Comparison of ENCODE assay signal across 35 cellular contexts in the genomic region with DNA sequence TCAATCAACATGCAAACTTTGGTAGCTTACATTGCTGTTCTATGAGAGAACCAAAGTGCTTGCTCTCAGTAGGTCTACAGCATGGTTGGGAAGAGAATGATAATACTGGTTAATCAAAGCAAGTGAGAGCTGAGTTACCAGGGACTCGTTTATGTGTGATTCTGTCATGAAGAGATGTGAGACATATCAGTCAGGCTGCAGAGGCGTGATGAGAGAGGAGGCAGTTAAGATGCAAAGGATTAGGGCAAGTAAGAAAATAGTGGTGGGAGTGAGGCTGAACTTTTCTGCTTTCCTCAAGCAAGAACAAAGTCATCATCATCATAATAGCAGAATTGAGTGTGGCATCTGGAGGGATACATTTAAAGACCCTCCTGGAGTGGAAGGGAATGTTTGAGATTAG.
"Had no signal": no experiment of that assay in that cellular context is flagged by ENCODE, and none has a peak within 500 bp of the region (broad histone marks: within the 10 kb centered on the region; RNA-seq: fewer than 3 reads in every experiment).

No MANE protein-coding gene starts in this region.

- H3K9me3 Mint-ChIP-seq: activated B cell treated with CpG ODN at 0.5 μM for 24 hours; activated CD4-positive, alpha-beta memory T cell treated with anti-CD3 and anti-CD28 coated beads for 36 hours; activated CD4-positive, alpha-beta T cell treated with anti-CD3 and anti-CD28 coated beads, Interleukin-2, amount 10 ng/mL, durations not matched to agents 24 days and 14 days; activated naive CD8-positive, alpha-beta T cell treated with anti-CD3 and anti-CD28 coated beads for 36 hours; activated T-helper 2 cell treated with anti-CD3 and anti-CD28 coated beads, Interferon-gamma antibody, Interleukin-2, Interleukin-4, amounts not matched to agents 10 μg/mL and 5 μg/mL and 100 μg/mL, durations not matched to agents 14 hours and 24 hours and 36 hours; brain; T-helper 1 cell treated with Interleukin-12 subunit alpha and Interleukin-12 subunit beta and Interleukin-4 antibody, amounts not matched to agents 30 μg/mL and 1 μg/mL, for 36 hours; T-helper 2 cell treated with Interferon-gamma antibody and Interleukin-4, amounts not matched to agents 5 μg/mL and 100 μg/mL, for 36 hours had no signal

- H3K36me3 Mint-ChIP-seq: activated CD4-positive, alpha-beta memory T cell treated with anti-CD3 and anti-CD28 coated beads for 36 hours; activated CD8-positive, alpha-beta memory T cell treated with anti-CD3 and anti-CD28 coated beads, Interleukin-2, amount 10 ng/mL, durations not matched to agents 7 days and 5 days; activated naive CD4-positive, alpha-beta T cell treated with anti-CD3 and anti-CD28 coated beads, Interleukin-2, amount 50 U/mL, for 72 hours; activated naive CD8-positive, alpha-beta T cell treated with anti-CD3 and anti-CD28 coated beads for 36 hours; brain had no signal

- H3K4me3 ChIP-seq: adrenal gland, ascending aorta, cardiac muscle cell had no signal

- H3K27me3 Mint-ChIP-seq: activated naive CD8-positive, alpha-beta T cell treated with anti-CD3 and anti-CD28 coated beads for 36 hours; brain had no signal

- H3K27me3 ChIP-seq: adrenal gland, ascending aorta, cardiac muscle cell had no signal

- DNase-seq: activated B cell treated with CpG ODN at 0.5 μM for 24 hours; activated CD4-positive, alpha-beta memory T cell treated with anti-CD3 and anti-CD28 coated beads for 36 hours; activated CD4-positive, alpha-beta T cell treated with anti-CD3 and anti-CD28 coated beads for 4 hours; activated CD4-positive, alpha-beta T cell treated with anti-CD3 and anti-CD28 coated beads, Interleukin-2, amount 10 ng/mL, durations not matched to agents 24 days and 14 days; activated CD4-positive, alpha-beta T cell treated with anti-CD3 and anti-CD28 coated beads, Interleukin-2, amount 50 U/mL, for 1 hour; activated CD4-positive, alpha-beta T cell treated with anti-CD3 and anti-CD28 coated beads, Interleukin-2, amount 50 U/mL, for 4 hours; activated CD4-positive, CD25-positive, alpha-beta regulatory T cell treated with anti-CD3 and anti-CD28 coated beads, Interleukin-2, amount 50 U/mL, for 72 hours; activated CD8-positive, alpha-beta memory T cell treated with anti-CD3 and anti-CD28 coated beads for 24 hours; activated CD8-positive, alpha-beta memory T cell treated with anti-CD3 and anti-CD28 coated beads, Interleukin-2, amount 10 ng/mL, durations not matched to agents 7 days and 5 days; activated CD8-positive, alpha-beta memory T cell treated with anti-CD3 and anti-CD28 coated beads, Interleukin-2, amount 50 U/mL, for 48 hours; activated CD8-positive, alpha-beta T cell treated with anti-CD3 and anti-CD28 coated beads, Interleukin-2, amount 10 ng/mL, durations not matched to agents 7 days and 5 days; activated effector memory CD4-positive, alpha-beta T cell treated with Interleukin-2 at 50 U/mL for 16 hours; activated gamma-delta T cell; activated naive CD4-positive, alpha-beta T cell treated with anti-CD3 and anti-CD28 coated beads, Interleukin-2, amount 50 U/mL, for 16 hours; activated naive CD4-positive, alpha-beta T cell treated with Interleukin-2 at 50 U/mL for 16 hours; activated naive CD8-positive, alpha-beta T cell treated with anti-CD3 and anti-CD28 coated beads for 36 hours; activated T-cell treated with anti-CD3 and anti-CD28 coated beads, Interleukin-2, amount 50 U/mL, for 24 hours; activated T-cell treated with anti-CD3 and anti-CD28 coated beads, Interleukin-2, amount 50 U/mL, for 48 hours; adrenal gland; amniotic stem cell; cerebellar nuclear complex; T-helper 1 cell; T-helper 2 cell; T-helper 9 cell had no signal

- H3K4me1 Mint-ChIP-seq: activated B cell treated with CpG ODN at 0.5 μM for 24 hours; activated CD4-positive, alpha-beta T cell treated with anti-CD3 and anti-CD28 coated beads, Interleukin-2, amount 10 ng/mL, durations not matched to agents 24 days and 14 days; activated CD8-positive, alpha-beta memory T cell treated with anti-CD3 and anti-CD28 coated beads, Interleukin-2, amount 10 ng/mL, durations not matched to agents 7 days and 5 days; activated naive CD8-positive, alpha-beta T cell treated with anti-CD3 and anti-CD28 coated beads for 36 hours; central memory CD8-positive, alpha-beta T cell had no signal

- H3K27ac ChIP-seq: adrenal gland, ascending aorta, cardiac muscle cell, VCaP had no signal

- H3K27ac Mint-ChIP-seq: activated B cell treated with CpG ODN at 0.5 μM for 24 hours; activated CD4-positive, alpha-beta memory T cell treated with anti-CD3 and anti-CD28 coated beads for 36 hours; activated CD4-positive, alpha-beta T cell treated with anti-CD3 and anti-CD28 coated beads, Interleukin-2, amount 10 ng/mL, durations not matched to agents 24 days and 14 days; activated CD8-positive, alpha-beta memory T cell treated with anti-CD3 and anti-CD28 coated beads, Interleukin-2, amount 10 ng/mL, durations not matched to agents 7 days and 5 days; activated CD8-positive, alpha-beta T cell treated with anti-CD3 and anti-CD28 coated beads, Interleukin-2, amount 10 ng/mL, durations not matched to agents 7 days and 5 days; activated naive CD4-positive, alpha-beta T cell treated with anti-CD3 and anti-CD28 coated beads, Interleukin-2, amount 50 U/mL, for 72 hours; activated naive CD8-positive, alpha-beta T cell treated with anti-CD3 and anti-CD28 coated beads for 36 hours; activated T-cell treated with anti-CD3 and anti-CD28 coated beads, Interleukin-2, amount 50 U/mL, for 24 hours; activated T-helper 2 cell treated with anti-CD3 and anti-CD28 coated beads, Interferon-gamma antibody, Interleukin-2, Interleukin-4, amounts not matched to agents 10 μg/mL and 5 μg/mL and 100 μg/mL, durations not matched to agents 14 hours and 24 hours and 36 hours; T-helper 1 cell treated with Interleukin-12 subunit alpha and Interleukin-12 subunit beta and Interleukin-4 antibody, amounts not matched to agents 30 μg/mL and 1 μg/mL, for 36 hours; T-helper 2 cell treated with Interferon-gamma antibody and Interleukin-4, amounts not matched to agents 5 μg/mL and 100 μg/mL, for 36 hours had no signal

- H3K36me3 ChIP-seq: adrenal gland, ascending aorta, cardiac muscle cell had no signal

- FAIRE-seq: bronchial epithelial cell, TTC549 had no signal

- H3K4me1 ChIP-seq: adrenal gland, ascending aorta had no signal

- H3K9me3 ChIP-seq: adrenal gland, ascending aorta had no signal

- H3K4me3 Mint-ChIP-seq: activated B cell treated with CpG ODN at 0.5 μM for 24 hours; activated CD4-positive, alpha-beta memory T cell treated with anti-CD3 and anti-CD28 coated beads for 36 hours; activated CD4-positive, alpha-beta T cell treated with anti-CD3 and anti-CD28 coated beads, Interleukin-2, amount 10 ng/mL, durations not matched to agents 24 days and 14 days; activated CD8-positive, alpha-beta memory T cell treated with anti-CD3 and anti-CD28 coated beads, Interleukin-2, amount 10 ng/mL, durations not matched to agents 7 days and 5 days; activated CD8-positive, alpha-beta T cell treated with anti-CD3 and anti-CD28 coated beads, Interleukin-2, amount 10 ng/mL, durations not matched to agents 7 days and 5 days; activated naive CD8-positive, alpha-beta T cell treated with anti-CD3 and anti-CD28 coated beads for 36 hours; activated T-cell treated with anti-CD3 and anti-CD28 coated beads, Interleukin-2, amount 50 U/mL, for 24 hours; brain; central memory CD8-positive, alpha-beta T cell; T-helper 1 cell treated with Interleukin-12 subunit alpha and Interleukin-12 subunit beta and Interleukin-4 antibody, amounts not matched to agents 30 μg/mL and 1 μg/mL, for 36 hours; T-helper 2 cell treated with Interferon-gamma antibody and Interleukin-4, amounts not matched to agents 5 μg/mL and 100 μg/mL, for 36 hours had no signal
